ENCODE assay signal across 1 cellular context in the genomic region with DNA sequence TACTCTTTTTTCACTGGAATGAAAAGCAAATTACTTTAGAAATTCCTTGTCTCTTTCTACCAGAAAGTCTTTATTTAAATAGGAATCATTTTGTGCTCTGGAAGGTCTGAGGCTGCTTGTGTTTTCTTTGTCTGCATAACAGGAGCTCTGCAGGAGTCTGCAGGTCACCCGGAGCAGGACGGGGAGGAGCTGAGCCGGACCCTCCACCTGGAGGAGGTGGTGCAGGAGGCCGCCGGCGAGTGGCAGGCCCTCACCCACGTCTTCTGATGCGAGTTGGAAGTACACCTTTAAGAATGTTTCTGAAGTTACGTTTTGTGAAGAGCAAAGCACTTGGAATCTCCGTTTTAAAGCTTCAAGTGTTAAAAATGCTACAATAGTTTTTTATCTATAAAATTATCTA.
TF ChIP-seq lines count a peak whose summit lies in the region.

No MANE protein-coding gene starts in this region.

TF ChIP-seq in GM23338, 12 proteins besides CTCF, POLR2A, EP300 and RAD21 (continued from another document):
- TF ChIP-seq, protein P1, sequence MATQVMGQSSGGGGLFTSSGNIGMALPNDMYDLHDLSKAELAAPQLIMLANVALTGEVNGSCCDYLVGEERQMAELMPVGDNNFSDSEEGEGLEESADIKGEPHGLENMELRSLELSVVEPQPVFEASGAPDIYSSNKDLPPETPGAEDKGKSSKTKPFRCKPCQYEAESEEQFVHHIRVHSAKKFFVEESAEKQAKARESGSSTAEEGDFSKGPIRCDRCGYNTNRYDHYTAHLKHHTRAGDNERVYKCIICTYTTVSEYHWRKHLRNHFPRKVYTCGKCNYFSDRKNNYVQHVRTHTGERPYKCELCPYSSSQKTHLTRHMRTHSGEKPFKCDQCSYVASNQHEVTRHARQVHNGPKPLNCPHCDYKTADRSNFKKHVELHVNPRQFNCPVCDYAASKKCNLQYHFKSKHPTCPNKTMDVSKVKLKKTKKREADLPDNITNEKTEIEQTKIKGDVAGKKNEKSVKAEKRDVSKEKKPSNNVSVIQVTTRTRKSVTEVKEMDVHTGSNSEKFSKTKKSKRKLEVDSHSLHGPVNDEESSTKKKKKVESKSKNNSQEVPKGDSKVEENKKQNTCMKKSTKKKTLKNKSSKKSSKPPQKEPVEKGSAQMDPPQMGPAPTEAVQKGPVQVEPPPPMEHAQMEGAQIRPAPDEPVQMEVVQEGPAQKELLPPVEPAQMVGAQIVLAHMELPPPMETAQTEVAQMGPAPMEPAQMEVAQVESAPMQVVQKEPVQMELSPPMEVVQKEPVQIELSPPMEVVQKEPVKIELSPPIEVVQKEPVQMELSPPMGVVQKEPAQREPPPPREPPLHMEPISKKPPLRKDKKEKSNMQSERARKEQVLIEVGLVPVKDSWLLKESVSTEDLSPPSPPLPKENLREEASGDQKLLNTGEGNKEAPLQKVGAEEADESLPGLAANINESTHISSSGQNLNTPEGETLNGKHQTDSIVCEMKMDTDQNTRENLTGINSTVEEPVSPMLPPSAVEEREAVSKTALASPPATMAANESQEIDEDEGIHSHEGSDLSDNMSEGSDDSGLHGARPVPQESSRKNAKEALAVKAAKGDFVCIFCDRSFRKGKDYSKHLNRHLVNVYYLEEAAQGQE (IDR thresholded peaks at IDR 0.05; ENCODE audit: unreplicated experiment): no peak
- TF ChIP-seq ZNF462 (CRISPR knock-in tag; IDR thresholded peaks at IDR 0.05): no peak
